In genomic region chr3:104273046-104273649, GRCh38 we compare ENCODE assay signal across 8 cellular contexts.
DNase-seq lines count a peak whose midpoint lies in the region; ATAC-seq and TF ChIP-seq lines count a peak whose summit lies in the region.

No MANE protein-coding gene starts in this region.

- no peaks in the 10 kb centered on the region for H3K4me1 Mint-ChIP-seq in endodermal cell

- no peak overlapping the region for H3K4me3 Mint-ChIP-seq in endodermal cell

- H3K9me3 ChIP-seq in endodermal cell (ENCODE audit: control insufficient read depth, low read length), result peaks cover 47% of the 10 kb centered on the region

- H3K27me3 Mint-ChIP-seq in endodermal cell (ENCODE audit: insufficient read depth), result no peaks in the 10 kb centered on the region

- no peak overlapping the region for H3K27ac ChIP-seq in endodermal cell (ENCODE audit: low read depth, low read length)

- DNase-seq in ELR (ENCODE audit: low read depth) (peak; percentile 63), NCI-H526 treated with DMSO at 0.1 percent for 48 hours (lab: John Stamatoyannopoulos, UW) (peak; percentile 40), endodermal cell (no peak), retinal pigment epithelial cell (ENCODE audit: low read depth) (no peak), KG1 (lab: John Stamatoyannopoulos, UW) (no peak), NCI-H187 treated with DMSO at 0.1 percent for 48 hours (lab: John Stamatoyannopoulos, UW) (no peak)

- ATAC-seq in HG02678 (IDR thresholded peaks at IDR 0.05; ENCODE audit: unreplicated experiment) (peak; percentile 66), GM21737 (IDR thresholded peaks at IDR 0.05; ENCODE audit: unreplicated experiment) (no peak)

- H3K4me1 ChIP-seq in endodermal cell (ENCODE audit: control insufficient read depth, insufficient read depth, low read length), result no peaks in the 10 kb centered on the region

- peaks cover 5% of the 10 kb centered on the region for H3K36me3 Mint-ChIP-seq in endodermal cell (ENCODE audit: low read depth)

- no peaks in the 10 kb centered on the region for H3K36me3 ChIP-seq in endodermal cell (ENCODE audit: control insufficient read depth, insufficient read depth, low read length)

- 36 to 50% methylated on average over 1 to 3 of the region's 4 CpGs for WGBS in endodermal cell (ENCODE audit: insufficient coverage in 1 of 2, insufficient read length in 1 of 2), 2 experiments

- peaks cover 31% of the 10 kb centered on the region for H3K9me3 Mint-ChIP-seq in endodermal cell

- H3K9ac ChIP-seq in endodermal cell (ENCODE audit: extremely low read depth, low read length, poor library complexity, severe bottlenecking), result no peak overlapping the region

- no peaks in the 10 kb centered on the region for H3K27me3 ChIP-seq in endodermal cell (ENCODE audit: control insufficient read depth, insufficient read depth, low read length, poor library complexity, severe bottlenecking)

- TF ChIP-seq CTCF in endodermal cell (conservative IDR thresholded peaks at IDR 0.05), result peak; percentile 87
- peak; percentile 72 for TF ChIP-seq CTCF in retinal pigment epithelial cell (conservative IDR thresholded peaks at IDR 0.05; ENCODE audit: low read depth, low read length)

- no peak overlapping the region for H3K27ac Mint-ChIP-seq in endodermal cell

- no peak overlapping the region for H3K4me3 ChIP-seq in endodermal cell (ENCODE audit: low read length)
- no peak overlapping the region for H3K4me3 ChIP-seq in retinal pigment epithelial cell (ENCODE audit: low read length)

Comparison
In these comparisons a context has a peak if more than half of its experiments do, and no peak if none do; other contexts are left out.
1. DNase-seq: peak in ELR (single experiment) and NCI-H526 treated with DMSO at 0.1 percent for 48 hours (single experiment); none in endodermal cell (single experiment), retinal pigment epithelial cell (single experiment), KG1 (single experiment) and NCI-H187 treated with DMSO at 0.1 percent for 48 hours (single experiment).